8 cellular contexts compared by ENCODE assay signal in the genomic region with DNA sequence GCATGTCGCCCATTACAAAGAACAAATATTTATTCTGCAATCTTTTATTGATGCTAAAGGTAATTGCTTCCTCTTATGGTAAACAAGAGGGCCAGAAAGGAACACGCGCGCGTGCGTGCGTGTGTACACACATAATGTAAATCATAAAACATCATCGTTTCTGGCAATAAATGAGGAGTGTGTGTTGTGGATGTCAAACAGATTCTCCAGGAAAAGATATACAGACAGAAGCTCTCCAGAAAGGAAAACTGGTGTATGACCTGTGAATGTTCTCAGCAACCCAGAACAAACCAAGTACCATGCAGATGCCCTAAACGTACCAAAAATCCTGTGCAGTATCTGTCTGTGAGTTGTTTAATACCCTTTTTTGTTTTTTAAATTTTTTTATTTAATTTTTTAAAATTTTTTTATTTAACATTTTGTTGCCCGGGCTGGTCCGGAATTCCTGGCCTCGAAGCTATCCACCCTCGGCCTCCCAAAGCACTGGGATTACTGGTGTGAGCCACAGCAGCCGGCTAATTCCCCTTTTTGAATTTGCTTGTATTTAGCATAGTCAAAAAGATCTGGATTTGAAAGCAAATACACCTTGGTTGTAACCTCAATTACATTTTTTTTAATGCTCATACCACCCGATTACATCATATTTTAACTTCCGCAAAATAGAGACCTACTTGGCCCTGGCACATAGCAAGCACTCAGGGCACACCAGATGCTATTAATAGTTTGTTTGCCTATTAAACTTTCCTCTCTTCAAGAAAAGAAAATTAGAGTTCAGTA. TPM values are rescaled to one million over a fixed set of nuclear protein-coding genes. Genes with fewer than 3 reads are reported as not detected.
DNase-seq lines count a peak whose midpoint lies in the region; TF ChIP-seq lines count a peak whose summit lies in the region.

No MANE protein-coding gene starts in this region.

- peak overlapping the region; percentile 97 for H3K4me3 ChIP-seq in BLaER1
- peak overlapping the region; percentile 78 for H3K4me3 ChIP-seq in Jurkat, Clone E6-1 (ENCODE audit: low read length)
- peak overlapping the region in 2 of 4 donors; percentile 48 to 89 for H3K4me3 ChIP-seq in adrenal gland
- peak overlapping the region; percentile 75 to 89 (median 80) for H3K4me3 ChIP-seq in liver (ENCODE audit: low read depth in 1 of 3, low read length in 3 of 3)
- H3K4me3 ChIP-seq in tibial nerve = peak overlapping the region; percentile 89 to 99 (median 96)

- H4K20me1 ChIP-seq in BLaER1 = peaks cover 25% of the 10 kb centered on the region

- intact Hi-C loops in adrenal gland (cut with DNase I) = no loop called here

- H3K27me3 ChIP-seq in BLaER1 (no peaks in the 10 kb centered on the region), adrenal gland (no peaks in the 10 kb centered on the region), liver (ENCODE audit: control insufficient read depth in 4 of 4, insufficient read depth in 4 of 4, low read length in 3 of 4) (no peaks in the 10 kb centered on the region), tibial nerve (no peaks in the 10 kb centered on the region)

- TF ChIP-seq CTCF in adrenal gland (IDR thresholded peaks at IDR 0.05) (no peak), liver (IDR thresholded peaks at IDR 0.05; ENCODE audit: low read depth, low read length, missing input control) (no peak), tibial nerve (IDR thresholded peaks at IDR 0.05) (no peak)

- H3K4me2 ChIP-seq in BLaER1 = peak overlapping the region; percentile 94

- no peak for TF ChIP-seq POLR2A in adrenal gland (IDR thresholded peaks at IDR 0.05)
- TF ChIP-seq POLR2A in tibial nerve (IDR thresholded peaks at IDR 0.05) = no peak

- WGBS in adrenal gland, 4 donors = 44 to 50% (median 46%) methylated on average over 16 of the region's 16 CpGs
- WGBS in liver = 45% methylated on average over 16 of the region's 16 CpGs
- WGBS in tibial nerve, 2 donors = 31 to 37% methylated on average over 16 of the region's 16 CpGs

- peaks cover 14% of the 10 kb centered on the region for H3K9me3 ChIP-seq in BLaER1
- no peaks in the 10 kb centered on the region for H3K9me3 ChIP-seq in adrenal gland (replicated peaks in 1 of 3)
- peaks cover 0 to 2% (median 0%) of the 10 kb centered on the region in 4 donors for H3K9me3 ChIP-seq in liver (ENCODE audit: control insufficient read depth in 4 of 4, low read length in 3 of 4)
- H3K9me3 ChIP-seq in tibial nerve = peaks cover 0 to 5% (median 0%) of the 10 kb centered on the region in 4 donors

- H3K27ac ChIP-seq in BLaER1 (peak overlapping the region; percentile 97), adrenal gland (peak overlapping the region; percentile 5 to 99 (median 92)), liver (ENCODE audit: low read depth in 1 of 2, low read length in 2 of 2) (peak overlapping the region; percentile 84 to 94), tibial nerve (peak overlapping the region; percentile 91 to 99 (median 94))

- no peak for DNase-seq in Jurkat, Clone E6-1 (ENCODE audit: low read depth, low spot score)
- DNase-seq in adrenal gland = no peak
- DNase-seq in tibial nerve (ENCODE audit: low spot score in 2 of 2) = no peak
- no peak for DNase-seq in activated CD4-positive, alpha-beta T cell treated with anti-CD3 and anti-CD28 coated beads, Interleukin-2, amount 50 U/mL, for 1 hour
- DNase-seq in stimulated activated CD4-positive, alpha-beta T cell treated with anti-CD3 and anti-CD28 coated beads, Interleukin-1b, Interleukin-23, amount 100 ng/mL, for 48 hours = no peak
- DNase-seq in iPS-NIHi11 (ENCODE audit: low spot score) = no peak

- H3K4me1 ChIP-seq in BLaER1 (peaks cover 28% of the 10 kb centered on the region), adrenal gland (replicated peaks in 1 of 2) (peaks cover 0 to 30% of the 10 kb centered on the region in 2 donors), liver (ENCODE audit: control insufficient read depth in 4 of 4, insufficient read depth in 4 of 4, low read length in 3 of 4) (peaks cover 2 to 22% (median 15%) of the 10 kb centered on the region in 4 donors), tibial nerve (peaks cover 0 to 48% (median 14%) of the 10 kb centered on the region in 4 donors)

- TF ChIP-seq RAD21 in liver (IDR thresholded peaks at IDR 0.05) = no peak

- H3K36me3 ChIP-seq in BLaER1 (0 out of 2 replicates have a peak, but pooled peaks cover 10% of the 10 kb centered on the region), adrenal gland (replicated peaks in 1 of 2) (no peaks in the 10 kb centered on the region), liver (ENCODE audit: control insufficient read depth in 4 of 4, insufficient read depth in 3 of 4, low read depth in 1 of 4, low read length in 3 of 4) (no peaks in the 10 kb centered on the region), tibial nerve (no peaks in the 10 kb centered on the region)

- no peak for TF ChIP-seq EP300 in tibial nerve (IDR thresholded peaks at IDR 0.05)

- H3K9ac ChIP-seq in BLaER1 (peak overlapping the region; percentile 98), liver (ENCODE audit: low read depth in 1 of 2, low read length in 2 of 2) (peak overlapping the region in 1 of 2 donors; percentile 23)

TF ChIP-seq in liver, 16 proteins besides CTCF, POLR2A, EP300 and RAD21:
- TF ChIP-seq NR2F2 (IDR thresholded peaks at IDR 0.05) = no peak
- TF ChIP-seq GABPA (IDR thresholded peaks at IDR 0.05 in 1 of 2, conservative IDR thresholded peaks at IDR 0.05 in 1 of 2) = no peak
- TF ChIP-seq FOXA1 (IDR thresholded peaks at IDR 0.05) = no peak
- TF ChIP-seq EGR1 (IDR thresholded peaks at IDR 0.05; ENCODE audit: low read depth in 2 of 2) = no peak

RNA-seq across cellular contexts. Expression of gene NUDT3, which starts 0.9 kb away (rescaled TPM):
- 6.6 TPM for polyA plus RNA-seq in Jurkat, Clone E6-1 (2012; ENCODE audit: insufficient read depth, insufficient read length)
- total RNA-seq in adrenal gland = 10 to 100 TPM; 34.3 to 56.3 (median 45.6) TPM
- polyA plus RNA-seq in adrenal gland = 10 to 100 TPM; 18.2 to 24.2 (median 22.9) TPM
- total RNA-seq in liver = 10 to 100 TPM; 11.3 to 20.2 TPM
- 1 to 10 TPM; 3.2 to 7.6 TPM for polyA plus RNA-seq in liver
- 10 to 100 TPM; 51.6 to 88.7 (median 57.3) TPM for total RNA-seq in tibial nerve

RNA-seq across cellular contexts. Expression of gene RPS10, which starts 32.5 kb away (rescaled TPM):
- polyA plus RNA-seq in Jurkat, Clone E6-1 (2012; ENCODE audit: insufficient read depth, insufficient read length) = 2,495 TPM
- 1,000 to 10,000 TPM; 1,048 to 3,093 (median 1,795) TPM for total RNA-seq in adrenal gland
- polyA plus RNA-seq in adrenal gland = 1,000 to 10,000 TPM in 2 of 3 donors, 100 to 1,000 TPM in 1; 937 to 2,565 (median 2,238) TPM
- 100 to 1,000 TPM; 744 to 970 TPM for total RNA-seq in liver
- 100 to 1,000 TPM; 294 to 920 TPM for polyA plus RNA-seq in liver
- total RNA-seq in tibial nerve = 1,000 to 10,000 TPM; 1,731 to 2,603 (median 2,031) TPM
